8 cellular contexts compared by ENCODE assay signal in genomic region chr10:73252445-73253225, GRCh38. TPM values are rescaled to one million over a fixed set of nuclear protein-coding genes. Genes with fewer than 3 reads are reported as not detected.
DNase-seq lines count a peak whose midpoint lies in the region; ATAC-seq, FAIRE-seq and TF ChIP-seq lines count a peak whose summit lies in the region.

MRPS16 (minus strand) TSS chr10:73252644; CDS start chr10:73252482, 162 bp downstream.

- H3K79me2 ChIP-seq in smooth muscle cell (ENCODE audit: low read depth) = peaks cover 40% of the 10 kb centered on the region

- peak within 1 kb of the TSS; percentile 92 for H3K27ac ChIP-seq in smooth muscle cell (ENCODE audit: low read depth)

- under 1% methylated on average over 44 of the region's 51 CpGs for WGBS in smooth muscle cell (ENCODE audit: low lambda C conversion rate)

- peak; percentile 86 for FAIRE-seq in bronchial epithelial cell (lab: Jason Lieb, UNC)

- peaks cover 22% of the 10 kb centered on the region for H3F3A ChIP-seq in smooth muscle cell (ENCODE audit: low read depth)

- H3K27me3 ChIP-seq in bronchial epithelial cell (ENCODE audit: control insufficient read depth, insufficient read depth, low read length) (no peaks in the 10 kb centered on the region), smooth muscle cell (ENCODE audit: low read depth) (no peaks in the 10 kb centered on the region)

- H3K9me3 ChIP-seq in smooth muscle cell (replicated peaks; ENCODE audit: low read depth) = no peaks in the 10 kb centered on the region

- in situ Hi-C loops in ACHN (cut with HindIII; ENCODE audit: low pct_ligation_motif_present, low pct_unique_long_range_greater_than_20kb, low sequenced_read_pairs) = no loop called here

- peak within 1 kb of the TSS; percentile 97 for H3K4me2 ChIP-seq in smooth muscle cell

- peak within 1 kb of the TSS; percentile 92 for H3K9ac ChIP-seq in smooth muscle cell (ENCODE audit: low read depth)

- peak; percentile 98 for DNase-seq in ACHN
- DNase-seq in NCI-H2227 treated with DMSO at 0.1 percent for 48 hours (lab: John Stamatoyannopoulos, UW) = peak; percentile 83
- peak; percentile 93 for DNase-seq in bronchial epithelial cell (ENCODE audit: low read depth)
- peak; percentile 94 for DNase-seq in iPS-NIHi7 (ENCODE audit: extremely low spot score)
- DNase-seq in smooth muscle cell (lab: John Stamatoyannopoulos, UW; ENCODE audit: unreplicated experiment) = peak; percentile 92

- peak; percentile 80 for ATAC-seq in GM18873 (IDR thresholded peaks at IDR 0.05; ENCODE audit: low FRiP score, unreplicated experiment)
- ATAC-seq in HG03139 (IDR thresholded peaks at IDR 0.05; ENCODE audit: unreplicated experiment) = peak; percentile 66

- peak within 1 kb of the TSS; percentile 85 for H3K4me3 ChIP-seq in WI38 (ENCODE audit: low read depth, low read length)
- peak within 1 kb of the TSS; percentile 61 for H3K4me3 ChIP-seq in bronchial epithelial cell (ENCODE audit: low read depth, low read length)
- peak within 1 kb of the TSS; percentile 70 for H3K4me3 ChIP-seq in smooth muscle cell

- H4K20me1 ChIP-seq in smooth muscle cell (ENCODE audit: low read depth) = no peaks in the 10 kb centered on the region

- TF ChIP-seq CTCF in WI38 (IDR thresholded peaks at IDR 0.05; ENCODE audit: low read depth, low read length) (no peak), bronchial epithelial cell (IDR thresholded peaks at IDR 0.05; ENCODE audit: insufficient read depth, low read length, severe bottlenecking) (no peak), smooth muscle cell (IDR thresholded peaks at IDR 0.05; ENCODE audit: borderline replicate concordance, insufficient read depth, poor library complexity, severe bottlenecking) (no peak)

- peaks cover 1% of the 10 kb centered on the region for H3K36me3 ChIP-seq in bronchial epithelial cell (ENCODE audit: control insufficient read depth, insufficient read depth, low read length)
- H3K36me3 ChIP-seq in smooth muscle cell (ENCODE audit: low read depth) = no peaks in the 10 kb centered on the region

- H3K4me1 ChIP-seq in smooth muscle cell (ENCODE audit: low read depth) = peaks cover 21% of the 10 kb centered on the region

- H2AFZ ChIP-seq in smooth muscle cell (ENCODE audit: low read depth) = peak within 1 kb of the TSS; percentile 94

RNA-seq across cellular contexts. Expression of gene MRPS16, which starts in this region (rescaled TPM):
- total RNA-seq in bronchial epithelial cell (77.6 and 81.6 TPM in 2 replicates), smooth muscle cell (37.4 and 42.1 TPM in 2 replicates)
- polyA plus RNA-seq in smooth muscle cell = 82.6 and 93.5 TPM in 2 replicates

Comparison
In these comparisons a context has a peak if more than half of its experiments do, and no peak if none do; other contexts are left out.
1. Peak in every context shown above with its lines: DNase-seq, ATAC-seq, H3K4me3 ChIP-seq and H3K27ac ChIP-seq.